ENCODE assay signal across 24 cellular contexts in genomic region chrX:132963846-132964245, GRCh38. TPM values are rescaled to one million over a fixed set of nuclear protein-coding genes. Genes with fewer than 3 reads are reported as not detected.
A peak's percentile ranks its signal among the peaks of the same experiment; 100 is the strongest.
DNase-seq lines count a peak whose midpoint lies in the region; ATAC-seq and TF ChIP-seq lines count a peak whose summit lies in the region.
"Had no signal": no experiment of that assay in that cellular context is flagged by ENCODE, and none has a peak within 500 bp of the region (broad histone marks: within the 10 kb centered on the region; RNA-seq: fewer than 3 reads in every experiment).

No MANE protein-coding gene starts in this region.

- peak overlapping the region; percentile 48 for H3K4me2 ChIP-seq in OCI-LY3 (ENCODE audit: low read length)
- no peak overlapping the region for H3K4me2 ChIP-seq in osteoblast (ENCODE audit: insufficient read depth, low read length)
- H3K4me2 ChIP-seq: BLaER1 had no signal

- H3K4me3 ChIP-seq in OCI-LY3 (ENCODE audit: low read length) (no peak overlapping the region), esophagus muscularis mucosa (no peak overlapping the region), osteoblast (ENCODE audit: insufficient read depth, low read length) (no peak overlapping the region)
- H3K4me3 ChIP-seq: BLaER1, GM12878 had no signal

- H3K36me3 ChIP-seq in OCI-LY3 (replicated peaks; ENCODE audit: low read depth, low read length), result no peaks in the 10 kb centered on the region
- H3K36me3 ChIP-seq in esophagus muscularis mucosa, result no peaks in the 10 kb centered on the region
- no peaks in the 10 kb centered on the region for H3K36me3 ChIP-seq in osteoblast (ENCODE audit: insufficient read depth, low read length)
- H3K36me3 ChIP-seq: BE2C, BLaER1 had no signal

- H3K4me1 ChIP-seq in OCI-LY3 (ENCODE audit: low read length), result peaks cover 27% of the 10 kb centered on the region
- peaks cover 0 to 2% (median under 1%) of the 10 kb centered on the region in 4 donors for H3K4me1 ChIP-seq in esophagus muscularis mucosa
- no peaks in the 10 kb centered on the region for H3K4me1 ChIP-seq in osteoblast (ENCODE audit: insufficient read depth, low read length)
- H3K4me1 ChIP-seq: BE2C, BLaER1 had no signal

- intact Hi-C loops in esophagus muscularis mucosa (cut with DNase I), result no loop called here

- H3K27ac ChIP-seq in OCI-LY3 (ENCODE audit: low read length), result peak overlapping the region; percentile 62
- no peak overlapping the region for H3K27ac ChIP-seq in esophagus muscularis mucosa (replicated peaks in 1 of 4)
- no peak overlapping the region for H3K27ac ChIP-seq in osteoblast (ENCODE audit: low read depth, low read length)
- H3K27ac ChIP-seq: BLaER1 had no signal

- no peak overlapping the region; the same call in 1 of the 2 replicates for H3K9ac ChIP-seq in OCI-LY3 (ENCODE audit: low read length)
- H3K9ac ChIP-seq: BLaER1 had no signal

- TF ChIP-seq CTCF in OCI-LY3 (IDR thresholded peaks at IDR 0.05; ENCODE audit: low read depth, low read length) (no peak), esophagus muscularis mucosa (IDR thresholded peaks at IDR 0.05) (no peak), osteoblast (IDR thresholded peaks at IDR 0.05; ENCODE audit: extremely low read depth, low read depth, low read length) (no peak)

- no peak for TF ChIP-seq POLR2A in esophagus muscularis mucosa (IDR thresholded peaks at IDR 0.05; ENCODE audit: low read depth)

- H4K20me1 ChIP-seq in OCI-LY3 (ENCODE audit: insufficient read depth, low read length), result no peaks in the 10 kb centered on the region
- no peaks in the 10 kb centered on the region for H4K20me1 ChIP-seq in osteoblast (ENCODE audit: insufficient read depth, low read length)

- DNase-seq in esophagus muscularis mucosa (ENCODE audit: extremely low spot score) (peak; percentile 31), osteoblast (ENCODE audit: insufficient read length, low spot score, missing footprints) (peak; percentile 31), renal cortical epithelial cell (ENCODE audit: low read depth) (peak; percentile 83), NCI-H345 (lab: John Stamatoyannopoulos, UW) (no peak)
- DNase-seq: 8988T; ACHN; BE2C; C1 segment of cervical spinal cord; CD4-positive, alpha-beta memory T cell; CD4-positive, CD25-positive, alpha-beta regulatory T cell; CD8-positive, alpha-beta memory T cell; COR-L47; DMS 273 treated with DMSO at 0.1 percent for 48 hours; DMS153; DMS53; DMS79; DND-41; EL; GDM1 had no signal

- WGBS in esophagus muscularis mucosa, result 85% methylated on average over 3 of the region's 3 CpGs

- no peaks in the 10 kb centered on the region for H3K9me3 ChIP-seq in OCI-LY3 (ENCODE audit: insufficient read depth, low read length)
- no peaks in the 10 kb centered on the region for H3K9me3 ChIP-seq in esophagus muscularis mucosa
- no peaks in the 10 kb centered on the region for H3K9me3 ChIP-seq in osteoblast (ENCODE audit: low read depth, low read length)
- H3K9me3 ChIP-seq: BE2C, BLaER1 had no signal

- H2AFZ ChIP-seq in OCI-LY3 (ENCODE audit: low read depth, low read length) (0 out of 2 replicates have a peak overlapping the region, but pooled peaks have one; percentile 30), osteoblast (ENCODE audit: low read length) (no peak overlapping the region)

- H3K27me3 ChIP-seq in OCI-LY3 (ENCODE audit: low read depth, low read length) (no peaks in the 10 kb centered on the region), esophagus muscularis mucosa (peaks cover 0 to 17% (median 7%) of the 10 kb centered on the region in 4 donors), osteoblast (ENCODE audit: insufficient read depth, low read length) (peaks cover 10% of the 10 kb centered on the region)

- TF ChIP-seq EP300 in esophagus muscularis mucosa (IDR thresholded peaks at IDR 0.05), result no peak

- H3K79me2 ChIP-seq in OCI-LY3 (ENCODE audit: low read length), result no peaks in the 10 kb centered on the region
- no peaks in the 10 kb centered on the region for H3K79me2 ChIP-seq in osteoblast (ENCODE audit: insufficient read depth, low read length)

- ATAC-seq in GM19452 (IDR thresholded peaks at IDR 0.05; ENCODE audit: unreplicated experiment), result no peak
- ATAC-seq in HG03439 (IDR thresholded peaks at IDR 0.05; ENCODE audit: unreplicated experiment), result no peak
- ATAC-seq: GM12878 had no signal

RNA-seq across cellular contexts. Expression of gene HS6ST2, which starts 5.4 kb away (rescaled TPM):
- under 1 TPM in 2 of 4 donors, not detected in 2; 0.29 to 0.99 TPM for total RNA-seq in esophagus muscularis mucosa
- under 0.01 TPM in 1 of 2 replicates, not detected in the other for total RNA-seq in osteoblast
- 3.5 and 8.2 TPM in 2 replicates for total RNA-seq in renal cortical epithelial cell
- total RNA-seq: CD4-positive, alpha-beta memory T cell; CD4-positive, CD25-positive, alpha-beta regulatory T cell; GM12878 had no signal
